4 cellular contexts compared by ENCODE assay signal in genomic region chr17:61645898-61646297, GRCh38.
TF ChIP-seq lines count a peak whose summit lies in the region.

No MANE protein-coding gene starts in this region.

TF ChIP-seq in SK-N-SH, 30 proteins besides CTCF, POLR2A, EP300 and RAD21:
- no peak for TF ChIP-seq MXI1 (IDR thresholded peaks at IDR 0.05; ENCODE audit: low read depth, low read length)
- peak; percentile 44; the same call in 1 of the 2 replicates for TF ChIP-seq PBX3 (IDR thresholded peaks at IDR 0.05)

TF ChIP-seq in SK-N-SH treated with all-trans-retinoic acid at 6 μM for 48 hours, 23 proteins besides CTCF, POLR2A, EP300 and RAD21:
- TF ChIP-seq BACH2 (CRISPR knock-in tag; IDR thresholded peaks at IDR 0.05; ENCODE audit: borderline replicate concordance): no peak
- TF ChIP-seq, protein P1, sequence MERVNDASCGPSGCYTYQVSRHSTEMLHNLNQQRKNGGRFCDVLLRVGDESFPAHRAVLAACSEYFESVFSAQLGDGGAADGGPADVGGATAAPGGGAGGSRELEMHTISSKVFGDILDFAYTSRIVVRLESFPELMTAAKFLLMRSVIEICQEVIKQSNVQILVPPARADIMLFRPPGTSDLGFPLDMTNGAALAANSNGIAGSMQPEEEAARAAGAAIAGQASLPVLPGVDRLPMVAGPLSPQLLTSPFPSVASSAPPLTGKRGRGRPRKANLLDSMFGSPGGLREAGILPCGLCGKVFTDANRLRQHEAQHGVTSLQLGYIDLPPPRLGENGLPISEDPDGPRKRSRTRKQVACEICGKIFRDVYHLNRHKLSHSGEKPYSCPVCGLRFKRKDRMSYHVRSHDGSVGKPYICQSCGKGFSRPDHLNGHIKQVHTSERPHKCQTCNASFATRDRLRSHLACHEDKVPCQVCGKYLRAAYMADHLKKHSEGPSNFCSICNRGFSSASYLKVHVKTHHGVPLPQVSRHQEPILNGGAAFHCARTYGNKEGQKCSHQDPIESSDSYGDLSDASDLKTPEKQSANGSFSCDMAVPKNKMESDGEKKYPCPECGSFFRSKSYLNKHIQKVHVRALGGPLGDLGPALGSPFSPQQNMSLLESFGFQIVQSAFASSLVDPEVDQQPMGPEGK (CRISPR knock-in tag; IDR thresholded peaks at IDR 0.05; ENCODE audit: borderline replicate concordance): no peak

TF ChIP-seq in IMR-90, 13 proteins besides CTCF, POLR2A, EP300 and RAD21:
- TF ChIP-seq MAZ (IDR thresholded peaks at IDR 0.05; ENCODE audit: borderline replicate concordance, low read depth, low read length) (no peak), FOS (IDR thresholded peaks at IDR 0.05; ENCODE audit: low read depth, low read length) (no peak), NFE2L2 (IDR thresholded peaks at IDR 0.05; ENCODE audit: low read depth, low read length) (no peak), CHD1 (IDR thresholded peaks at IDR 0.05; ENCODE audit: low read depth, low read length) (no peak), RFX5 (IDR thresholded peaks at IDR 0.05; ENCODE audit: low read depth, low read length) (no peak), CEBPB (IDR thresholded peaks at IDR 0.05; ENCODE audit: low read depth, low read length) (no peak), RCOR1 (IDR thresholded peaks at IDR 0.05; ENCODE audit: insufficient replicate concordance, low read length) (no peak), MAFK (IDR thresholded peaks at IDR 0.05; ENCODE audit: low read depth, low read length) (no peak), MXI1 (IDR thresholded peaks at IDR 0.05; ENCODE audit: borderline replicate concordance, low read depth, low read length) (no peak), BHLHE40 (IDR thresholded peaks at IDR 0.05; ENCODE audit: low read depth, low read length) (no peak), SMC3 (IDR thresholded peaks at IDR 0.05; ENCODE audit: low read depth, low read length) (no peak)
- TF ChIP-seq, protein P2, sequence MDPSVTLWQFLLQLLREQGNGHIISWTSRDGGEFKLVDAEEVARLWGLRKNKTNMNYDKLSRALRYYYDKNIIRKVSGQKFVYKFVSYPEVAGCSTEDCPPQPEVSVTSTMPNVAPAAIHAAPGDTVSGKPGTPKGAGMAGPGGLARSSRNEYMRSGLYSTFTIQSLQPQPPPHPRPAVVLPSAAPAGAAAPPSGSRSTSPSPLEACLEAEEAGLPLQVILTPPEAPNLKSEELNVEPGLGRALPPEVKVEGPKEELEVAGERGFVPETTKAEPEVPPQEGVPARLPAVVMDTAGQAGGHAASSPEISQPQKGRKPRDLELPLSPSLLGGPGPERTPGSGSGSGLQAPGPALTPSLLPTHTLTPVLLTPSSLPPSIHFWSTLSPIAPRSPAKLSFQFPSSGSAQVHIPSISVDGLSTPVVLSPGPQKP (IDR thresholded peaks at IDR 0.05; ENCODE audit: borderline replicate concordance, low read depth, low read length): no peak
- TF ChIP-seq, protein P3, sequence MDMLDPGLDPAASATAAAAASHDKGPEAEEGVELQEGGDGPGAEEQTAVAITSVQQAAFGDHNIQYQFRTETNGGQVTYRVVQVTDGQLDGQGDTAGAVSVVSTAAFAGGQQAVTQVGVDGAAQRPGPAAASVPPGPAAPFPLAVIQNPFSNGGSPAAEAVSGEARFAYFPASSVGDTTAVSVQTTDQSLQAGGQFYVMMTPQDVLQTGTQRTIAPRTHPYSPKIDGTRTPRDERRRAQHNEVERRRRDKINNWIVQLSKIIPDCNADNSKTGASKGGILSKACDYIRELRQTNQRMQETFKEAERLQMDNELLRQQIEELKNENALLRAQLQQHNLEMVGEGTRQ (IDR thresholded peaks at IDR 0.05; ENCODE audit: low read depth, low read length): no peak

TF ChIP-seq in neural cell, 6 proteins besides CTCF, POLR2A, EP300 and RAD21:
- TF ChIP-seq MXI1 (conservative IDR thresholded peaks at IDR 0.05; ENCODE audit: poor library complexity, severe bottlenecking) (no peak), POLR2AphosphoS5 (IDR thresholded peaks at IDR 0.05) (peak; percentile 93), REST (IDR thresholded peaks at IDR 0.05; ENCODE audit: borderline replicate concordance) (peak; percentile 59)
